In the genomic region with DNA sequence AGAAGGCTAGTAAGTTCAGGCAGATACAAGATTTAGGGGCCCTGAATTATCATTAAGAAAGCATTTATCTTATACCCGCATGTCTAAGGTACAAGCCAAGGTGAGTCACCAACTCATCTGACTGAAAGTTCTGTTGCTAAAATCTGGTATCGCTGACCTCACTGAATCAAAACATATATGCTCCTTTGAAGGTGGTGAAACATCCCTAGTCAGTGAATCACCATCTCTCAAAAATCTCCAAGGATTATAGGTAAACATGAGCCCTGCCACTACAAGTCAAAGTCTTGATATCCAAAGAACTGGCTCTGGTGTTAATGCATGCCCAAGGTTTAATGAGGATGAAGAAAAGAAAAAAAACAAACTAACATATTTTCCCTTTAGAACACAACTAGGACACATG, we compare ENCODE assay signal across 13 cellular contexts. TPM values are rescaled to one million over a fixed set of nuclear protein-coding genes. Genes with fewer than 3 reads are reported as not detected.
DNase-seq lines count a peak whose midpoint lies in the region; TF ChIP-seq lines count a peak whose summit lies in the region.
"Had no signal": no experiment of that assay in that cellular context is flagged by ENCODE, and none has a peak within 500 bp of the region (broad histone marks: within the 10 kb centered on the region; RNA-seq: fewer than 3 reads in every experiment).

No MANE protein-coding gene starts in this region.

- H3K36me3 ChIP-seq in osteoblast (ENCODE audit: insufficient read depth, low read length): peaks cover 4% of the 10 kb centered on the region
- H3K36me3 ChIP-seq: HAP-1, neural progenitor cell had no signal

- TF ChIP-seq CTCF in AG10803 (conservative IDR thresholded peaks at IDR 0.05; ENCODE audit: low read length) (no peak), epithelial cell of esophagus (IDR thresholded peaks at IDR 0.05; ENCODE audit: insufficient read depth, low read depth, low read length, missing control alignments) (no peak), osteoblast (IDR thresholded peaks at IDR 0.05; ENCODE audit: extremely low read depth, low read depth, low read length) (no peak), GM13977 (IDR thresholded peaks at IDR 0.05; ENCODE audit: extremely low read depth, insufficient read depth, missing control alignments) (no peak)

- peak overlapping the region; percentile 58 for H3K27ac ChIP-seq in osteoblast (ENCODE audit: low read depth, low read length)
- H3K27ac ChIP-seq: neural progenitor cell had no signal

- H2AFZ ChIP-seq in osteoblast (ENCODE audit: low read length): no peak overlapping the region
- H2AFZ ChIP-seq: neural progenitor cell had no signal

- peaks cover 51% of the 10 kb centered on the region for H3K4me1 ChIP-seq in osteoblast (ENCODE audit: insufficient read depth, low read length)

- in situ Hi-C loops in GM13977 (cut with MboI; ENCODE audit: low pct_unique_long_range_greater_than_20kb, low sequenced_read_pairs, unreplicated experiment): no loop called here

- H3K9me3 ChIP-seq in osteoblast (ENCODE audit: low read depth, low read length): no peaks in the 10 kb centered on the region
- H3K9me3 ChIP-seq: Caco-2, HAP-1 had no signal

- no peaks in the 10 kb centered on the region for H3K27me3 ChIP-seq in osteoblast (ENCODE audit: insufficient read depth, low read length)
- H3K27me3 ChIP-seq: neural progenitor cell had no signal

- peak; percentile 39 for DNase-seq in AG10803 (ENCODE audit: low read depth)
- DNase-seq in M059J (ENCODE audit: low read depth): peak; percentile 89
- DNase-seq in epithelial cell of esophagus (ENCODE audit: low read depth): peak; percentile 99
- DNase-seq in osteoblast (ENCODE audit: insufficient read length, low spot score, missing footprints): no peak
- DNase-seq in NCI-H187 treated with DMSO at 0.1 percent for 48 hours (lab: John Stamatoyannopoulos, UW): no peak
- DNase-seq in GM13977 (ENCODE audit: low spot score): no peak
- no peak for DNase-seq in GM03348 (ENCODE audit: low spot score)
- no peak for DNase-seq in hypothalamus (lab: John Stamatoyannopoulos, UW)
- DNase-seq: activated CD4-positive, alpha-beta T cell treated with anti-CD3 and anti-CD28 coated beads, Interleukin-2, amount 50 U/mL, for 1 hour; Caco-2; NCI-H1694 treated with DMSO at 0.1 percent for 48 hours had no signal

- no peak overlapping the region for H3K4me3 ChIP-seq in AG10803 (ENCODE audit: low read length)
- H3K4me3 ChIP-seq in epithelial cell of esophagus (ENCODE audit: low read length): no peak overlapping the region
- H3K4me3 ChIP-seq in osteoblast (ENCODE audit: insufficient read depth, low read length): no peak overlapping the region
- H3K4me3 ChIP-seq: HAP-1, neural progenitor cell had no signal

- peaks cover 15% of the 10 kb centered on the region for H4K20me1 ChIP-seq in osteoblast (ENCODE audit: insufficient read depth, low read length)

- peak overlapping the region; percentile 7 for H3K4me2 ChIP-seq in osteoblast (ENCODE audit: insufficient read depth, low read length)
- H3K4me2 ChIP-seq: neural progenitor cell had no signal

- peaks cover 95% of the 10 kb centered on the region for H3K79me2 ChIP-seq in osteoblast (ENCODE audit: insufficient read depth, low read length)

RNA-seq across cellular contexts. Expression of a gene that starts 43.5 kb away (rescaled TPM):
- 12.6 and 13.3 TPM in 2 replicates for total RNA-seq in M059J (2014; rRNA removed; shearing (Covaris generic))
- total RNA-seq in osteoblast: 24.5 and 27.9 TPM in 2 replicates

Comparison
In these comparisons a context has a peak if more than half of its experiments do, and no peak if none do; other contexts are left out.
1. DNase-seq: peak in AG10803 (single experiment), M059J (single experiment) and epithelial cell of esophagus (single experiment); none in osteoblast (single experiment), NCI-H187 treated with DMSO at 0.1 percent for 48 hours (single experiment), GM13977 (single experiment), GM03348 (single experiment) and hypothalamus (0 of 51).